Comparison of ENCODE assay signal across 1 cellular context in genomic region chr16:74315059-74315458, GRCh38.
TF ChIP-seq lines count a peak whose summit lies in the region.

No MANE protein-coding gene starts in this region.

TF ChIP-seq in H1, 55 proteins besides CTCF, POLR2A, EP300 and RAD21:
- TF ChIP-seq NANOG (IDR thresholded peaks at IDR 0.05; ENCODE audit: insufficient read depth, low read depth, low read length, poor library complexity, severe bottlenecking) (no peak), YY1 (IDR thresholded peaks at IDR 0.05; ENCODE audit: low read depth, low read length) (no peak), POLR2AphosphoS5 (IDR thresholded peaks at IDR 0.05; ENCODE audit: low read depth, low read length) (0 out of 2 replicates have a peak, but pooled peaks have one; percentile 32)
